ENCODE assay signal across 1 cellular context in genomic region chr20:53910312-53911002, GRCh38.
A peak's percentile ranks its signal among the peaks of the same experiment; 100 is the strongest.
TF ChIP-seq lines count a peak whose summit lies in the region.

No MANE protein-coding gene starts in this region.

TF ChIP-seq in K562, 482 proteins besides CTCF, POLR2A, EP300 and RAD21 (continued from another document):
- TF ChIP-seq, protein P1, sequence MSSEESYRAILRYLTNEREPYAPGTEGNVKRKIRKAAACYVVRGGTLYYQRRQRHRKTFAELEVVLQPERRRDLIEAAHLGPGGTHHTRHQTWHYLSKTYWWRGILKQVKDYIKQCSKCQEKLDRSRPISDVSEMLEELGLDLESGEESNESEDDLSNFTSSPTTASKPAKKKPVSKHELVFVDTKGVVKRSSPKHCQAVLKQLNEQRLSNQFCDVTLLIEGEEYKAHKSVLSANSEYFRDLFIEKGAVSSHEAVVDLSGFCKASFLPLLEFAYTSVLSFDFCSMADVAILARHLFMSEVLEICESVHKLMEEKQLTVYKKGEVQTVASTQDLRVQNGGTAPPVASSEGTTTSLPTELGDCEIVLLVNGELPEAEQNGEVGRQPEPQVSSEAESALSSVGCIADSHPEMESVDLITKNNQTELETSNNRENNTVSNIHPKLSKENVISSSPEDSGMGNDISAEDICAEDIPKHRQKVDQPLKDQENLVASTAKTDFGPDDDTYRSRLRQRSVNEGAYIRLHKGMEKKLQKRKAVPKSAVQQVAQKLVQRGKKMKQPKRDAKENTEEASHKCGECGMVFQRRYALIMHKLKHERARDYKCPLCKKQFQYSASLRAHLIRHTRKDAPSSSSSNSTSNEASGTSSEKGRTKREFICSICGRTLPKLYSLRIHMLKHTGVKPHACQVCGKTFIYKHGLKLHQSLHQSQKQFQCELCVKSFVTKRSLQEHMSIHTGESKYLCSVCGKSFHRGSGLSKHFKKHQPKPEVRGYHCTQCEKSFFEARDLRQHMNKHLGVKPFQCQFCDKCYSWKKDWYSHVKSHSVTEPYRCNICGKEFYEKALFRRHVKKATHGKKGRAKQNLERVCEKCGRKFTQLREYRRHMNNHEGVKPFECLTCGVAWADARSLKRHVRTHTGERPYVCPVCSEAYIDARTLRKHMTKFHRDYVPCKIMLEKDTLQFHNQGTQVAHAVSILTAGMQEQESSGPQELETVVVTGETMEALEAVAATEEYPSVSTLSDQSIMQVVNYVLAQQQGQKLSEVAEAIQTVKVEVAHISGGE (CRISPR knock-in tag; IDR thresholded peaks at IDR 0.05): peak in 1 of 3 experiments; percentile 11; a peak in 2 of 6 replicates
- TF ChIP-seq, protein P2, sequence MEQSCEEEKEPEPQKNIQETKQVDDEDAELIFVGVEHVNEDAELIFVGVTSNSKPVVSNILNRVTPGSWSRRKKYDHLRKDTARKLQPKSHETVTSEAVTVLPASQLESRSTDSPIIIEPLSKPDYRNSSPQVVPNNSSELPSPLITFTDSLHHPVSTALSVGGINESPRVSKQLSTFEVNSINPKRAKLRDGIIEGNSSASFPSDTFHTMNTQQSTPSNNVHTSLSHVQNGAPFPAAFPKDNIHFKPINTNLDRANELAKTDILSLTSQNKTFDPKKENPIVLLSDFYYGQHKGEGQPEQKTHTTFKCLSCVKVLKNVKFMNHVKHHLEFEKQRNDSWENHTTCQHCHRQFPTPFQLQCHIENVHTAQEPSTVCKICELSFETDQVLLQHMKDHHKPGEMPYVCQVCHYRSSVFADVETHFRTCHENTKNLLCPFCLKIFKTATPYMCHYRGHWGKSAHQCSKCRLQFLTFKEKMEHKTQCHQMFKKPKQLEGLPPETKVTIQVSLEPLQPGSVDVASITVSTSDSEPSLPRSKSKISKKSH (CRISPR knock-in tag; IDR thresholded peaks at IDR 0.05): no peak
- peak; percentile 2 for TF ChIP-seq EWSR1 (IDR thresholded peaks at IDR 0.05; ENCODE audit: borderline replicate concordance, low read depth, partially characterized antibody)
